In genomic region chr7:120950539-120951308, GRCh38 we compare ENCODE assay signal across 2 cellular contexts.
TF ChIP-seq lines count a peak whose summit lies in the region.

A gene with protein sequence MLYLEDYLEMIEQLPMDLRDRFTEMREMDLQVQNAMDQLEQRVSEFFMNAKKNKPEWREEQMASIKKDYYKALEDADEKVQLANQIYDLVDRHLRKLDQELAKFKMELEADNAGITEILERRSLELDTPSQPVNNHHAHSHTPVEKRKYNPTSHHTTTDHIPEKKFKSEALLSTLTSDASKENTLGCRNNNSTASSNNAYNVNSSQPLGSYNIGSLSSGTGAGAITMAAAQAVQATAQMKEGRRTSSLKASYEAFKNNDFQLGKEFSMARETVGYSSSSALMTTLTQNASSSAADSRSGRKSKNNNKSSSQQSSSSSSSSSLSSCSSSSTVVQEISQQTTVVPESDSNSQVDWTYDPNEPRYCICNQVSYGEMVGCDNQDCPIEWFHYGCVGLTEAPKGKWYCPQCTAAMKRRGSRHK (plus strand): TSS chr7:120950777. CDS start chr7:120950897, 120 bp downstream.

TF ChIP-seq in HCT116, 20 proteins besides CTCF, POLR2A, EP300 and RAD21 (continued from another document):
- TF ChIP-seq TCF7L2 (IDR thresholded peaks at IDR 0.05; ENCODE audit: borderline replicate concordance, extremely low read depth, insufficient read depth, insufficient read length) (peak; percentile 79), EZH2 (IDR thresholded peaks at IDR 0.05) (no peak), JUND (IDR thresholded peaks at IDR 0.05) (no peak)
- TF ChIP-seq, protein P1, sequence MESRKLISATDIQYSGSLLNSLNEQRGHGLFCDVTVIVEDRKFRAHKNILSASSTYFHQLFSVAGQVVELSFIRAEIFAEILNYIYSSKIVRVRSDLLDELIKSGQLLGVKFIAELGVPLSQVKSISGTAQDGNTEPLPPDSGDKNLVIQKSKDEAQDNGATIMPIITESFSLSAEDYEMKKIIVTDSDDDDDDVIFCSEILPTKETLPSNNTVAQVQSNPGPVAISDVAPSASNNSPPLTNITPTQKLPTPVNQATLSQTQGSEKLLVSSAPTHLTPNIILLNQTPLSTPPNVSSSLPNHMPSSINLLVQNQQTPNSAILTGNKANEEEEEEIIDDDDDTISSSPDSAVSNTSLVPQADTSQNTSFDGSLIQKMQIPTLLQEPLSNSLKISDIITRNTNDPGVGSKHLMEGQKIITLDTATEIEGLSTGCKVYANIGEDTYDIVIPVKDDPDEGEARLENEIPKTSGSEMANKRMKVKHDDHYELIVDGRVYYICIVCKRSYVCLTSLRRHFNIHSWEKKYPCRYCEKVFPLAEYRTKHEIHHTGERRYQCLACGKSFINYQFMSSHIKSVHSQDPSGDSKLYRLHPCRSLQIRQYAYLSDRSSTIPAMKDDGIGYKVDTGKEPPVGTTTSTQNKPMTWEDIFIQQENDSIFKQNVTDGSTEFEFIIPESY (IDR thresholded peaks at IDR 0.05; ENCODE audit: extremely low read depth, insufficient replicate concordance, low read length): peak; percentile 77
TF ChIP-seq in HCT116: peak in this region for 9.

TF ChIP-seq in neural cell, 6 proteins besides CTCF, POLR2A, EP300 and RAD21 (continued from another document):
- TF ChIP-seq REST (IDR thresholded peaks at IDR 0.05; ENCODE audit: borderline replicate concordance) (peak; percentile 89), POLR2AphosphoS5 (IDR thresholded peaks at IDR 0.05) (peak; percentile 72), SMC3 (conservative IDR thresholded peaks at IDR 0.05; ENCODE audit: poor library complexity) (peak; percentile 49)
